ENCODE assay signal across 11 cellular contexts in genomic region chr5:151676719-151677118, GRCh38. TPM values are rescaled to one million over a fixed set of nuclear protein-coding genes. Genes with fewer than 3 reads are reported as not detected.
DNase-seq lines count a peak whose midpoint lies in the region; ATAC-seq and TF ChIP-seq lines count a peak whose summit lies in the region.
"Had no signal": no experiment of that assay in that cellular context is flagged by ENCODE, and none has a peak within 500 bp of the region (broad histone marks: within the 10 kb centered on the region; RNA-seq: fewer than 3 reads in every experiment).

No MANE protein-coding gene starts in this region.

- H3K36me3 Mint-ChIP-seq in neural progenitor cell = peaks cover 30% of the 10 kb centered on the region
- H3K36me3 Mint-ChIP-seq: activated naive CD4-positive, alpha-beta T cell treated with anti-CD3 and anti-CD28 coated beads, Interleukin-2, amount 50 U/mL, for 72 hours had no signal

- TF ChIP-seq POLR2A in vagina (IDR thresholded peaks at IDR 0.05) = no peak

- H3K9ac ChIP-seq in fibroblast of lung (ENCODE audit: insufficient read depth, low read length) (no peak overlapping the region), neural progenitor cell (no peak overlapping the region)

- peak overlapping the region in 1 of 4 experiments; percentile 94 for H3K4me3 ChIP-seq in fibroblast of lung (replicated peaks in 1 of 4; ENCODE audit: control extremely low read depth in 1 of 4, insufficient read depth in 1 of 4, low read depth in 3 of 4, low read length in 4 of 4)
- H3K4me3 ChIP-seq in neural progenitor cell = no peak overlapping the region
- no peak overlapping the region for H3K4me3 ChIP-seq in vagina

- H3K4me2 ChIP-seq in fibroblast of lung (ENCODE audit: extremely low read depth, insufficient read depth, low read length) (peak overlapping the region; percentile 6), neural progenitor cell (peak overlapping the region; percentile 21)

- peak overlapping the region; percentile 70 for H3K27ac Mint-ChIP-seq in neural progenitor cell
- H3K27ac Mint-ChIP-seq: activated CD8-positive, alpha-beta T cell treated with anti-CD3 and anti-CD28 coated beads for 36 hours had no signal

- H2AFZ ChIP-seq in fibroblast of lung (ENCODE audit: low read length) (no peak overlapping the region), neural progenitor cell (replicated peaks) (no peak overlapping the region)

- H3K27me3 ChIP-seq in fibroblast of lung (ENCODE audit: control insufficient read depth, insufficient read depth, low read length) (no peaks in the 10 kb centered on the region), neural progenitor cell (no peaks in the 10 kb centered on the region), vagina (no peaks in the 10 kb centered on the region)

- TF ChIP-seq CTCF in fibroblast of lung (conservative IDR thresholded peaks at IDR 0.05 in 1 of 2, IDR thresholded peaks at IDR 0.05 in 1 of 2; ENCODE audit: low read depth in 1 of 2, low read length in 2 of 2) (no peak), neural progenitor cell (IDR thresholded peaks at IDR 0.05) (no peak), vagina (IDR thresholded peaks at IDR 0.05) (no peak)

- no peaks in the 10 kb centered on the region for H3F3A ChIP-seq in neural progenitor cell (ENCODE audit: low read depth)

- intact Hi-C loops in left ventricle myocardium superior (cut with micrococcal nuclease) (no loop called here), left cardiac atrium (cut with DNase I) (no loop called here), vagina (cut with DNase I) (no loop called here)

- H3K36me3 ChIP-seq in fibroblast of lung (ENCODE audit: control insufficient read depth, insufficient read depth, low read length) (peaks cover 30% of the 10 kb centered on the region), neural progenitor cell (no peaks in the 10 kb centered on the region), vagina (peaks cover 0 to 33% of the 10 kb centered on the region in 2 donors)

- DNase-seq in left ventricle myocardium superior (no peak), left cardiac atrium (no peak), fibroblast of lung (ENCODE audit: low read depth in 2 of 2) (peak; percentile 2 to 66), neural progenitor cell (ENCODE audit: low spot score) (peak; percentile 20), vagina (ENCODE audit: extremely low spot score in 2 of 2) (no peak)
- DNase-seq: activated CD8-positive, alpha-beta T cell treated with anti-CD3 and anti-CD28 coated beads for 36 hours; NCI-H510A treated with DMSO at 0.1 percent for 48 hours had no signal

- ATAC-seq in left ventricle myocardium superior = peak; percentile 18
- no peak for ATAC-seq in left cardiac atrium
- no peak for ATAC-seq in GM21447 (IDR thresholded peaks at IDR 0.05; ENCODE audit: unreplicated experiment)
- ATAC-seq in GM18867 (IDR thresholded peaks at IDR 0.05; ENCODE audit: unreplicated experiment) = no peak
- ATAC-seq in GM21619 (IDR thresholded peaks at IDR 0.05; ENCODE audit: unreplicated experiment) = no peak
- ATAC-seq: activated CD8-positive, alpha-beta T cell treated with anti-CD3 and anti-CD28 coated beads for 36 hours; activated naive CD4-positive, alpha-beta T cell treated with anti-CD3 and anti-CD28 coated beads, Interleukin-2, amount 50 U/mL, for 72 hours had no signal

- peaks cover 3% of the 10 kb centered on the region for H3K27me3 Mint-ChIP-seq in neural progenitor cell (ENCODE audit: insufficient read depth, low read depth)

- peaks cover 95% of the 10 kb centered on the region for H3K79me2 ChIP-seq in fibroblast of lung (ENCODE audit: control insufficient read depth, insufficient read depth, low read length)
- no peaks in the 10 kb centered on the region for H3K79me2 ChIP-seq in neural progenitor cell (ENCODE audit: low read depth)

- no peak overlapping the region for H3K4me3 Mint-ChIP-seq in neural progenitor cell
- H3K4me3 Mint-ChIP-seq: activated CD8-positive, alpha-beta T cell treated with anti-CD3 and anti-CD28 coated beads for 36 hours had no signal

- H3K9me3 Mint-ChIP-seq in neural progenitor cell = no peaks in the 10 kb centered on the region
- H3K9me3 Mint-ChIP-seq: activated CD8-positive, alpha-beta T cell treated with anti-CD3 and anti-CD28 coated beads for 36 hours; activated naive CD4-positive, alpha-beta T cell treated with anti-CD3 and anti-CD28 coated beads, Interleukin-2, amount 50 U/mL, for 72 hours had no signal

- H3K27ac ChIP-seq in fibroblast of lung (ENCODE audit: insufficient read depth, low read length) = no peak overlapping the region
- H3K27ac ChIP-seq in neural progenitor cell = no peak overlapping the region
- peak overlapping the region; percentile 94 for H3K27ac ChIP-seq in vagina

- H3K9me3 ChIP-seq in fibroblast of lung (ENCODE audit: control insufficient read depth, insufficient read depth, low read depth, low read length) (no peaks in the 10 kb centered on the region), neural progenitor cell (ENCODE audit: low read depth) (no peaks in the 10 kb centered on the region), vagina (no peaks in the 10 kb centered on the region)

- H4K20me1 ChIP-seq in fibroblast of lung (ENCODE audit: control insufficient read depth, extremely low read depth, insufficient read depth, low read length) = no peaks in the 10 kb centered on the region
- H4K20me1 ChIP-seq in neural progenitor cell (ENCODE audit: low read depth) = no peaks in the 10 kb centered on the region

- H3K4me1 ChIP-seq in fibroblast of lung (ENCODE audit: control insufficient read depth, extremely low read depth, insufficient read depth, low read length) (peaks cover 71% of the 10 kb centered on the region), neural progenitor cell (peaks cover 28% of the 10 kb centered on the region), vagina (peaks cover 99% of the 10 kb centered on the region)

- H3K4me1 Mint-ChIP-seq in neural progenitor cell = peaks cover 40% of the 10 kb centered on the region

RNA-seq across cellular contexts. Expression of gene SPARC, which starts 10.0 kb away (rescaled TPM):
- total RNA-seq in left ventricle myocardium superior = 439 TPM
- 1,000 to 10,000 TPM in 1 of 2 donors, 100 to 1,000 TPM in 1; 807 to 1,125 TPM for total RNA-seq in left cardiac atrium
- total RNA-seq in fibroblast of lung = 408 and 448 TPM in 2 replicates
- 3,177 and 6,513 TPM in 2 replicates for polyA plus RNA-seq in fibroblast of lung
- 2,724 and 6,217 TPM in 2 replicates for polyA plus RNA-seq in fibroblast of lung (2012)
- polyA minus RNA-seq in fibroblast of lung (ENCODE audit: low replicate concordance) = 2,926 and 5,651 TPM in 2 replicates
- 122 and 158 TPM in 2 replicates for total RNA-seq in neural progenitor cell (ENCODE audit: low replicate concordance)
- total RNA-seq in vagina = 273 TPM
- total RNA-seq: activated CD8-positive, alpha-beta T cell treated with anti-CD3 and anti-CD28 coated beads for 36 hours had no signal

Comparison
In these comparisons a context has a peak if more than half of its experiments do, and no peak if none do; other contexts are left out.
1. DNase-seq: peak in fibroblast of lung (2 of 2) and neural progenitor cell (single experiment); none in left ventricle myocardium superior (single experiment), left cardiac atrium (single experiment) and vagina (0 of 2).